In the genomic region with DNA sequence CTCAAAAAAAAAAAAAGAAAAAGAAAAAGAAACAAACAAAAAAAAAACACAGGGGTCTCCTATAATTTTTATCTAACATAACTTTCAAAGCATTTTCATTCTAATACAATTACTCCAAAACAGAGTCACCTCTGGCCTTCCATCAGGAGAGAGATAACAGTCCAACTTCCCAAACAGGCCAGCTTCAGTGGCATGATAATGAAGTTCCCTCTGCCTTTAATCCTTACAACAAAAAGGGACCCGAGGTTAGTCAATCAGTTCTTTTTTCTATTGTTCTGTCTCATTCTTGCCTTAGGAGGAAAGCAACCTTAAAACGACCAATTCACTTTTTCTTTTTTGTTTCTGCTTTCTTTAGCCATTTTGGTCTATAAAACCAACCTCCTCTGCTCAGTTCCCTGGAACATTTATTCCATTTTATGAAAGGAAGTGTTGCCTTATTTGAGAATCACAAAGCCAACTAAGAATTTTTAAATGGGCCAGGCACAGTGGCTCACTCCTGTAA, we compare ENCODE assay signal across 20 cellular contexts. TPM values are rescaled to one million over a fixed set of nuclear protein-coding genes. Genes with fewer than 3 reads are reported as not detected.
DNase-seq lines count a peak whose midpoint lies in the region; ATAC-seq, FAIRE-seq and TF ChIP-seq lines count a peak whose summit lies in the region.
"Had no signal": no experiment of that assay in that cellular context is flagged by ENCODE, and none has a peak within 500 bp of the region (broad histone marks: within the 10 kb centered on the region; RNA-seq: fewer than 3 reads in every experiment).

No MANE protein-coding gene starts in this region.

- intact Hi-C loops in HCT116 (cut with micrococcal nuclease) = no loop called here

- no peak for DNase-seq in A549 (ENCODE audit: low read depth in 1 of 2, low spot score in 1 of 2)
- no peak for DNase-seq in HCT116 (ENCODE audit: low read depth, low spot score)
- DNase-seq in T-helper 17 cell = no peak
- DNase-seq in mesothelial cell of epicardium (ENCODE audit: low spot score in 2 of 2, unreplicated experiment in 2 of 2) = no peak
- no peak for DNase-seq in NCI-H2227 (lab: John Stamatoyannopoulos, UW; ENCODE audit: unreplicated experiment)
- no peak for DNase-seq in NCI-H1105 (lab: John Stamatoyannopoulos, UW)
- no peak for DNase-seq in dedifferentiated amniotic fluid mesenchymal stem cell (ENCODE audit: extremely low spot score)
- DNase-seq: AML-193; CD4-positive, alpha-beta T cell; DND-41; GDM1; HFFc6; MM.1S; NCI-H1930; NCI-H2171; NCI-H774 had no signal

- TF ChIP-seq CTCF in A549 (IDR thresholded peaks at IDR 0.05) (no peak), HCT116 (IDR thresholded peaks at IDR 0.05 in 2 of 3, conservative IDR thresholded peaks at IDR 0.05 in 1 of 3; ENCODE audit: borderline replicate concordance in 1 of 3, insufficient read depth in 1 of 3, low read depth in 2 of 3, low read length in 2 of 3) (no peak), mesothelial cell of epicardium (IDR thresholded peaks at IDR 0.05; ENCODE audit: unreplicated experiment) (no peak)

- no peak for ATAC-seq in A549
- no peak for ATAC-seq in HCT116
- ATAC-seq in T-helper 17 cell = no peak

- TF ChIP-seq POLR2A in A549 (IDR thresholded peaks at IDR 0.05; ENCODE audit: low read length) (no peak), HCT116 (IDR thresholded peaks at IDR 0.05; ENCODE audit: borderline replicate concordance, extremely low read depth, insufficient read depth, insufficient read length) (no peak)

- 10% methylated on average over 2 of the region's 2 CpGs for WGBS in A549 (ENCODE audit: missing lambda C conversion rate)

- no peaks in the 10 kb centered on the region for H3K9me3 ChIP-seq in A549
- no peaks in the 10 kb centered on the region for H3K9me3 ChIP-seq in HCT116 (ENCODE audit: control insufficient read depth in 1 of 2, insufficient read depth in 1 of 2, low read depth in 1 of 2, low read length in 2 of 2)
- H3K9me3 ChIP-seq in T-helper 17 cell (ENCODE audit: control insufficient read depth, low read length, poor library complexity, severe bottlenecking) = no peaks in the 10 kb centered on the region
- H3K9me3 ChIP-seq: SJSA1 had no signal

- H3K27ac ChIP-seq in A549 (peak overlapping the region; percentile 68 to 77; a peak in 5 of 6 replicates), HCT116 (ENCODE audit: low read depth, low read length) (no peak overlapping the region)
- H3K27ac ChIP-seq: SJSA1 had no signal

- H3K4me1 ChIP-seq in A549 (peaks cover 40% of the 10 kb centered on the region), HCT116 (ENCODE audit: control insufficient read depth in 1 of 2, insufficient read depth in 2 of 2, low read length in 2 of 2) (peaks cover 17 to 32% of the 10 kb centered on the region in 2 experiments)
- H3K4me1 ChIP-seq: SJSA1 had no signal

- no peaks in the 10 kb centered on the region for H3K36me3 ChIP-seq in HCT116 (ENCODE audit: control insufficient read depth in 1 of 2, insufficient read depth in 2 of 2, low read length in 2 of 2)
- H3K36me3 ChIP-seq: SJSA1 had no signal

- POLR2A ChIA-PET in A549 (lab: Yijun Ruan, JAX) = interaction anchor here (0.5 kb wide), 1 partner anchor 55 kb away, joined by 3 read pairs; no protein-coding TSS in a partner anchor
- POLR2A ChIA-PET in HCT116 (lab: Charles Lee) = interaction anchor here (0.7 kb wide), 3 partner anchors 49 to 152 kb away, joined by 3 to 5 read pairs (median 3); partner anchors contain the start of gene HNRNPF

- H3K9ac ChIP-seq in HCT116 (ENCODE audit: low read length) = peak overlapping the region; percentile 15; the same call in 1 of the 2 replicates

- H3K9me2 ChIP-seq in HCT116 (ENCODE audit: insufficient read depth) = no peaks in the 10 kb centered on the region

- no peaks in the 10 kb centered on the region for H3K27me3 ChIP-seq in HCT116 (ENCODE audit: insufficient read depth, low read length)

- CTCF ChIA-PET in A549 (lab: Yijun Ruan, JAX) = interaction anchor here (0.9 to 11.0 kb wide), 4 partner anchors 26 to 239 kb away, joined by 3 to 234 read pairs (median 9); no protein-coding TSS in a partner anchor
- CTCF ChIA-PET in HCT116 (lab: Charles Lee) = interaction anchor here (0.7 kb wide), 1 partner anchor 19 kb away, joined by 3 read pairs; no protein-coding TSS in a partner anchor

- H3K4me3 ChIP-seq in A549 (no peak overlapping the region), HCT116 (replicated peaks in 1 of 2; ENCODE audit: low read depth in 1 of 2, low read length in 2 of 2) (no peak overlapping the region)
- H3K4me3 ChIP-seq: SJSA1 had no signal

- H2AFZ ChIP-seq in HCT116 (ENCODE audit: low read depth, low read length, poor library complexity, severe bottlenecking) = no peak overlapping the region

- TF ChIP-seq RAD21 in A549 (conservative IDR thresholded peaks at IDR 0.05 in 1 of 2, IDR thresholded peaks at IDR 0.05 in 1 of 2) = no peak
- no peak for TF ChIP-seq RAD21 in HCT116 (IDR thresholded peaks at IDR 0.05; ENCODE audit: low read depth)

- peaks cover 10% of the 10 kb centered on the region for H3K4me1 Mint-ChIP-seq in T-helper 17 cell
- H3K4me1 Mint-ChIP-seq in mesothelial cell of epicardium = peaks cover 38% of the 10 kb centered on the region

- H3K4me2 ChIP-seq in A549 (no peak overlapping the region), HCT116 (ENCODE audit: low read length) (peak overlapping the region; percentile 72; the same call in 1 of the 2 replicates)

- TF ChIP-seq EP300 in A549 (IDR thresholded peaks at IDR 0.05) = no peak

- no TSS peak for BruUV-seq in HCT116 (replicated peaks; lab: Mats Ljungman, UMichigan)

- no peaks in the 10 kb centered on the region for H4K20me1 ChIP-seq in HCT116 (ENCODE audit: insufficient read depth)

- peaks cover 8% of the 10 kb centered on the region for H3K27me3 Mint-ChIP-seq in T-helper 17 cell
- peaks cover 6% of the 10 kb centered on the region for H3K27me3 Mint-ChIP-seq in mesothelial cell of epicardium (ENCODE audit: low read depth)

- peak overlapping the region; percentile 74 for H3K27ac Mint-ChIP-seq in T-helper 17 cell
- peak overlapping the region; percentile 4 for H3K27ac Mint-ChIP-seq in mesothelial cell of epicardium
- H3K27ac Mint-ChIP-seq: CD4-positive, alpha-beta T cell; HFFc6 had no signal

- no peaks in the 10 kb centered on the region for H3K79me2 ChIP-seq in HCT116 (ENCODE audit: insufficient read depth, low read length)

- FAIRE-seq in A549 (lab: Jason Lieb, UNC) = no peak
- FAIRE-seq: GM12892, HepG2 had no signal

- H3K4me3 Mint-ChIP-seq in T-helper 17 cell (no peak overlapping the region), mesothelial cell of epicardium (no peak overlapping the region)
- H3K4me3 Mint-ChIP-seq: CD4-positive, alpha-beta T cell; HFFc6 had no signal

- RAD21 ChIA-PET in HCT116 (lab: Charles Lee; ENCODE audit: low non-redundant PET in 1 of 2, low total read pairs in 2 of 2, uncharacterized antibody in 2 of 2, unreplicated experiment in 2 of 2) = no interaction called here

- no peaks in the 10 kb centered on the region for H3K9me3 Mint-ChIP-seq in mesothelial cell of epicardium
- H3K9me3 Mint-ChIP-seq: CD4-positive, alpha-beta T cell; HFFc6 had no signal

- no peaks in the 10 kb centered on the region for H3K36me3 Mint-ChIP-seq in T-helper 17 cell (ENCODE audit: low read depth)
- no peaks in the 10 kb centered on the region for H3K36me3 Mint-ChIP-seq in mesothelial cell of epicardium

TF ChIP-seq in A549, 52 proteins besides CTCF, POLR2A, EP300 and RAD21:
- TF ChIP-seq NFE2L2 (conservative IDR thresholded peaks at IDR 0.05; ENCODE audit: low read length) (no peak), CEBPB (IDR thresholded peaks at IDR 0.05) (no peak)
TF ChIP-seq in A549: peak in this region for 0.

TF ChIP-seq in HCT116, 20 proteins besides CTCF, POLR2A, EP300 and RAD21:
- TF ChIP-seq SRF (IDR thresholded peaks at IDR 0.05; ENCODE audit: low read depth) = no peak
- no peak for TF ChIP-seq CEBPB (IDR thresholded peaks at IDR 0.05; ENCODE audit: low read depth)
- TF ChIP-seq EZH2phosphoT487 (IDR thresholded peaks at IDR 0.05; ENCODE audit: borderline replicate concordance) = no peak
- TF ChIP-seq POLR2AphosphoS5 (IDR thresholded peaks at IDR 0.05; ENCODE audit: low read depth, low read length) = no peak
TF ChIP-seq in HCT116: peak in this region for 0.

RNA-seq across cellular contexts. Expression of gene FXYD4, which starts 16.5 kb away (rescaled TPM):
- polyA plus RNA-seq in A549 (2011; rRNA removed) (not detected in 2 replicates), A549 (2017; fragmentation: RNase III; extraction: RNeasy Plus Mini Kit Qiagen cat#74134 plus additional on column Dnase treatment) (not detected in 3 replicates)
- polyA plus RNA-seq in A549 (2012; cell fraction: cytosol; rRNA removed) = not detected in 2 replicates
- polyA plus RNA-seq in A549 (2012; cell fraction: nucleus; rRNA removed) = not detected in 2 replicates
- polyA minus RNA-seq in A549 (2011; rRNA and poly(A)+ RNA removed) = not detected in 2 replicates
- total RNA-seq in HCT116 (2021; ENCODE audit: unreplicated experiment) (0.71 TPM), T-helper 17 cell (not detected), mesothelial cell of epicardium (not detected in 3 replicates)
- 2.2 and 3.4 TPM in 2 replicates for polyA plus RNA-seq in HCT116 (2012)
- total RNA-seq: CD4-positive, alpha-beta T cell; HepG2; HFFc6; RPMI7951; SJSA1 had no signal
- polyA plus RNA-seq: HepG2 had no signal

RNA-seq across cellular contexts. Expression of gene HNRNPF, which starts 54.1 kb away (rescaled TPM):
- polyA plus RNA-seq in A549 (2011; rRNA removed) (198 and 271 TPM in 2 replicates), A549 (2017; fragmentation: RNase III; extraction: RNeasy Plus Mini Kit Qiagen cat#74134 plus additional on column Dnase treatment) (217 to 228 TPM (median 221 TPM) in 3 replicates)
- 236 and 250 TPM in 2 replicates for polyA plus RNA-seq in A549 (2012; cell fraction: cytosol; rRNA removed)
- 275 and 276 TPM in 2 replicates for polyA plus RNA-seq in A549 (2012; cell fraction: nucleus; rRNA removed)
- polyA minus RNA-seq in A549 (2011; rRNA and poly(A)+ RNA removed) = 220 and 241 TPM in 2 replicates
- total RNA-seq in HCT116 (2021; ENCODE audit: unreplicated experiment) (333 TPM), T-helper 17 cell (100 to 1,000 TPM; 131 to 144 TPM), mesothelial cell of epicardium (163 to 169 TPM (median 165 TPM) in 3 replicates)
- 197 and 213 TPM in 2 replicates for polyA plus RNA-seq in HCT116 (2012)
